8 cellular contexts compared by ENCODE assay signal in genomic region chr3:12288466-12289129, GRCh38. TPM values are rescaled to one million over a fixed set of nuclear protein-coding genes. Genes with fewer than 3 reads are reported as not detected.
DNase-seq lines count a peak whose midpoint lies in the region; ATAC-seq and TF ChIP-seq lines count a peak whose summit lies in the region.

Gene PPARG (plus strand): TSS chr3:12289070. CDS start chr3:12379712, 90,642 bp downstream.

- POLR2A ChIA-PET in HEK293 (lab: Yijun Ruan, JAX), result interaction anchor here (0.8 kb wide), 1 partner anchor 108 kb away, joined by 3 read pairs; no protein-coding TSS in a partner anchor

- H3K27me3 ChIP-seq in skeletal muscle tissue (ENCODE audit: control insufficient read depth in 3 of 3, insufficient read depth in 3 of 3, low read length in 3 of 3), result peaks cover 7 to 22% (median 18%) of the 10 kb centered on the region in 3 donors

- H3K9me3 ChIP-seq in HEK293 (ENCODE audit: control insufficient read depth, insufficient read depth, low read depth, low read length), result no peaks in the 10 kb centered on the region
- no peaks in the 10 kb centered on the region for H3K9me3 ChIP-seq in iPS-18c (ENCODE audit: control insufficient read depth, insufficient read depth, low read length)
- peaks cover 0 to 4% (median 0%) of the 10 kb centered on the region in 3 donors for H3K9me3 ChIP-seq in skeletal muscle tissue (ENCODE audit: control insufficient read depth in 3 of 3, low read length in 3 of 3)

- H3K27ac ChIP-seq in C4-2B, result peak within 1 kb of the TSS; percentile 46
- H3K27ac ChIP-seq in HEK293 (ENCODE audit: extremely low read depth, low read depth, low read length), result peak within 1 kb of the TSS; percentile 88
- peak within 1 kb of the TSS; percentile 74 for H3K27ac ChIP-seq in skeletal muscle tissue (ENCODE audit: low read depth, low read length)

- peaks cover 9% of the 10 kb centered on the region for H3K4me1 ChIP-seq in HEK293 (ENCODE audit: control insufficient read depth, insufficient read depth, low read length)
- peaks cover 4 to 10% (median 9%) of the 10 kb centered on the region in 3 donors for H3K4me1 ChIP-seq in skeletal muscle tissue (ENCODE audit: control insufficient read depth in 3 of 3, insufficient read depth in 3 of 3, low read length in 3 of 3)

- CTCF ChIA-PET in HEK293 (lab: Yijun Ruan, JAX), result interaction anchor here (0.7 kb wide), 1 partner anchor 53 kb away, joined by 3 read pairs; no protein-coding TSS in a partner anchor

- ATAC-seq in HG03439 (IDR thresholded peaks at IDR 0.05; ENCODE audit: unreplicated experiment), result no peak

- TF ChIP-seq CTCF in C4-2B (conservative IDR thresholded peaks at IDR 0.05) (no peak), HEK293 (tag by site-specific recombination; IDR thresholded peaks at IDR 0.05) (peak; percentile 33; the same call in 1 of the 2 replicates)

- H3K4me3 ChIP-seq in HEK293 (ENCODE audit: low read depth, low read length), result peak within 1 kb of the TSS; percentile 84
- peak within 1 kb of the TSS; percentile 60 for H3K4me3 ChIP-seq in iPS-18c (ENCODE audit: insufficient read depth, low read depth, low read length)
- H3K4me3 ChIP-seq in skeletal muscle tissue (ENCODE audit: low read length in 3 of 3), result peak within 1 kb of the TSS; percentile 59 to 73 (median 71)

- H3K9ac ChIP-seq in skeletal muscle tissue (ENCODE audit: low read depth in 1 of 3, low read length in 3 of 3), result peak within 1 kb of the TSS; percentile 51 to 76 (median 71)

- peak; percentile 59 for DNase-seq in astrocyte of the hippocampus (ENCODE audit: low read depth, low spot score)
- DNase-seq in DMS79 treated with DMSO at 0.1 percent for 48 hours (lab: John Stamatoyannopoulos, UW), result no peak
- DNase-seq in effector CD4-positive, alpha-beta T cell, result no peak

- H3K36me3 ChIP-seq in HEK293 (ENCODE audit: control insufficient read depth in 2 of 2, insufficient read depth in 1 of 2, low read length in 2 of 2) (no peaks in the 10 kb centered on the region), skeletal muscle tissue (ENCODE audit: control insufficient read depth in 3 of 3, insufficient read depth in 3 of 3, low read length in 3 of 3) (no peaks in the 10 kb centered on the region)

TF ChIP-seq in HEK293, 187 proteins besides CTCF, POLR2A, EP300 and RAD21 (continues in another document):
- TF ChIP-seq SP3 (tag by site-specific recombination; IDR thresholded peaks at IDR 0.05) (peak; percentile 52; the same call in 1 of the 2 replicates), SP7 (tag by site-specific recombination; IDR thresholded peaks at IDR 0.05) (peak; percentile 60; the same call in 1 of the 2 replicates), ZNF324 (tag by site-specific recombination; IDR thresholded peaks at IDR 0.05) (0 out of 2 replicates have a peak, but pooled peaks have one; percentile 32), ZFP37 (tag by site-specific recombination; IDR thresholded peaks at IDR 0.05) (peak; percentile 80; the same call in 1 of the 2 replicates), ZNF596 (tag by site-specific recombination; IDR thresholded peaks at IDR 0.05) (peak; percentile 38; the same call in 1 of the 2 replicates), ZBTB20 (tag by site-specific recombination; IDR thresholded peaks at IDR 0.05) (peak; percentile 83), YY1 (tag by site-specific recombination; IDR thresholded peaks at IDR 0.05) (0 out of 2 replicates have a peak, but pooled peaks have one; percentile 45), ZNF600 (tag by site-specific recombination; IDR thresholded peaks at IDR 0.05) (peak; percentile 94), WT1 (tag by site-specific recombination; IDR thresholded peaks at IDR 0.05) (peak; percentile 77), ZIC2 (tag by site-specific recombination; IDR thresholded peaks at IDR 0.05) (peak; percentile 79), SP2 (tag by site-specific recombination; IDR thresholded peaks at IDR 0.05) (peak; percentile 40; the same call in 1 of the 2 replicates), PRDM2 (tag by site-specific recombination; IDR thresholded peaks at IDR 0.05; ENCODE audit: borderline replicate concordance) (no peak), BCL11B (tag by site-specific recombination; IDR thresholded peaks at IDR 0.05; ENCODE audit: low read depth) (0 out of 2 replicates have a peak, but pooled peaks have one; percentile 18), ZBTB11 (tag by site-specific recombination; conservative IDR thresholded peaks at IDR 0.05; ENCODE audit: low read depth) (peak; percentile 63; the same call in 1 of the 2 replicates), ZNF274 (IDR thresholded peaks at IDR 0.05; ENCODE audit: low read length) (no peak), ZNF274 (tag by site-specific recombination; IDR thresholded peaks at IDR 0.05; ENCODE audit: borderline replicate concordance) (no peak), GLIS2 (tag by site-specific recombination; IDR thresholded peaks at IDR 0.05) (peak; percentile 98), ZNF335 (tag by site-specific recombination; conservative IDR thresholded peaks at IDR 0.05) (peak; percentile 91)
- TF ChIP-seq, protein P1, sequence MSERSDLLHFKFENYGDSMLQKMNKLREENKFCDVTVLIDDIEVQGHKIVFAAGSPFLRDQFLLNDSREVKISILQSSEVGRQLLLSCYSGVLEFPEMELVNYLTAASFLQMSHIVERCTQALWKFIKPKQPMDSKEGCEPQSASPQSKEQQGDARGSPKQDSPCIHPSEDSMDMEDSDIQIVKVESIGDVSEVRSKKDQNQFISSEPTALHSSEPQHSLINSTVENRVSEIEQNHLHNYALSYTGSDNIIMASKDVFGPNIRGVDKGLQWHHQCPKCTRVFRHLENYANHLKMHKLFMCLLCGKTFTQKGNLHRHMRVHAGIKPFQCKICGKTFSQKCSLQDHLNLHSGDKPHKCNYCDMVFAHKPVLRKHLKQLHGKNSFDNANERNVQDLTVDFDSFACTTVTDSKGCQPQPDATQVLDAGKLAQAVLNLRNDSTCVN (tag by site-specific recombination; optimal IDR thresholded peaks at IDR 0.05), result peak; percentile 97

RNA-seq across cellular contexts. Expression of gene PPARG, which starts in this region (rescaled TPM):
- total RNA-seq in skeletal muscle tissue, result 30.3 TPM
